In genomic region chr4:164977243-164978164, GRCh38 we compare ENCODE assay signal across 9 cellular contexts. TPM values are rescaled to one million over a fixed set of nuclear protein-coding genes. Genes with fewer than 3 reads are reported as not detected.
DNase-seq lines count a peak whose midpoint lies in the region; ATAC-seq and TF ChIP-seq lines count a peak whose summit lies in the region.
"Had no signal": no experiment of that assay in that cellular context is flagged by ENCODE, and none has a peak within 500 bp of the region (broad histone marks: within the 10 kb centered on the region; RNA-seq: fewer than 3 reads in every experiment).

TSS of gene TRIM61 (minus strand) at chr4:164977657. CDS start at chr4:164970002, 7,655 bp downstream.

- no peak within 1 kb of the TSS for H3K9ac ChIP-seq in SK-N-SH

- no peak within 1 kb of the TSS for H2AFZ ChIP-seq in SK-N-SH (ENCODE audit: low read depth)

- no peak within 1 kb of the TSS for H3K27ac ChIP-seq in SK-N-SH (ENCODE audit: low read depth in 2 of 2, low read length in 1 of 2)
- H3K27ac ChIP-seq: 22Rv1 had no signal

- no peaks in the 10 kb centered on the region for H3F3A ChIP-seq in SK-N-SH (replicated peaks; ENCODE audit: insufficient read depth)

- TF ChIP-seq CTCF in SK-N-SH (IDR thresholded peaks at IDR 0.05) (no peak), fibroblast of the aortic adventitia (IDR thresholded peaks at IDR 0.05; ENCODE audit: insufficient read depth, low read length) (no peak)

- no peaks in the 10 kb centered on the region; the same call in 1 of the 2 replicates for H3K27me3 ChIP-seq in SK-N-SH (ENCODE audit: insufficient read depth)

- H3K4me2 ChIP-seq in SK-N-SH = no peak within 1 kb of the TSS

- no peaks in the 10 kb centered on the region for H3K9me3 ChIP-seq in SK-N-SH

- no peak within 1 kb of the TSS for H3K4me3 ChIP-seq in SK-N-SH (ENCODE audit: low read depth in 2 of 2, low read length in 1 of 2)
- peak within 1 kb of the TSS; percentile 68 for H3K4me3 ChIP-seq in fibroblast of the aortic adventitia (ENCODE audit: low read depth, low read length)

- H3K79me2 ChIP-seq in SK-N-SH (ENCODE audit: insufficient read depth) = no peaks in the 10 kb centered on the region

- DNase-seq in SK-N-SH (peak; percentile 11), activated T-cell treated with anti-CD3 and anti-CD28 coated beads for 48 hours (ENCODE audit: low read depth) (peak; percentile 44), fibroblast of the aortic adventitia (ENCODE audit: low read depth) (peak; percentile 43), putamen (ENCODE audit: low spot score) (peak; percentile 66), DMS53 (lab: John Stamatoyannopoulos, UW) (no peak), NCI-H187 (lab: John Stamatoyannopoulos, UW) (no peak)

- no peaks in the 10 kb centered on the region for H3K9me2 ChIP-seq in SK-N-SH

- WGBS in SK-N-SH (ENCODE audit: low lambda C conversion rate) = 30% methylated on average over 19 of the region's 27 CpGs

- no peaks in the 10 kb centered on the region for H4K20me1 ChIP-seq in SK-N-SH (ENCODE audit: insufficient read depth)

- no peak for TF ChIP-seq RAD21 in SK-N-SH (IDR thresholded peaks at IDR 0.05; ENCODE audit: low read length)

- no peak for ATAC-seq in SK-N-SH treated with all-trans-retinoic acid at 6 μM for 48 hours
- peak; percentile 99 for ATAC-seq in HG03442 (IDR thresholded peaks at IDR 0.05; ENCODE audit: unreplicated experiment)

- no peaks in the 10 kb centered on the region for H3K4me1 ChIP-seq in SK-N-SH (ENCODE audit: control insufficient read depth in 1 of 2, insufficient read depth in 2 of 2, low read depth in 1 of 2, low read length in 1 of 2)

- H3K36me3 ChIP-seq in SK-N-SH (replicated peaks in 1 of 2; ENCODE audit: control insufficient read depth in 1 of 2, insufficient read depth in 2 of 2, low read length in 1 of 2) = no peaks in the 10 kb centered on the region

- POLR2A ChIA-PET in SK-N-SH (lab: Yijun Ruan, JAX) = no interaction called here

- CTCF ChIA-PET in SK-N-SH (lab: Yijun Ruan, JAX) = no interaction called here

- TF ChIP-seq EP300 in SK-N-SH (IDR thresholded peaks at IDR 0.05; ENCODE audit: borderline replicate concordance in 1 of 2, low read depth in 1 of 2, low read length in 1 of 2) = no peak

TF ChIP-seq in SK-N-SH, 30 proteins besides CTCF, POLR2A, EP300 and RAD21 (continues in another document):
- TF ChIP-seq TAF1 (IDR thresholded peaks at IDR 0.05; ENCODE audit: borderline replicate concordance, low read depth, low read length) (no peak), RCOR1 (IDR thresholded peaks at IDR 0.05; ENCODE audit: low read length) (no peak), TEAD4 (IDR thresholded peaks at IDR 0.05; ENCODE audit: borderline replicate concordance, insufficient read depth) (no peak), JUND (IDR thresholded peaks at IDR 0.05) (no peak), PBX3 (IDR thresholded peaks at IDR 0.05) (no peak), RFX5 (IDR thresholded peaks at IDR 0.05; ENCODE audit: low read length) (no peak)
- TF ChIP-seq, protein P1, sequence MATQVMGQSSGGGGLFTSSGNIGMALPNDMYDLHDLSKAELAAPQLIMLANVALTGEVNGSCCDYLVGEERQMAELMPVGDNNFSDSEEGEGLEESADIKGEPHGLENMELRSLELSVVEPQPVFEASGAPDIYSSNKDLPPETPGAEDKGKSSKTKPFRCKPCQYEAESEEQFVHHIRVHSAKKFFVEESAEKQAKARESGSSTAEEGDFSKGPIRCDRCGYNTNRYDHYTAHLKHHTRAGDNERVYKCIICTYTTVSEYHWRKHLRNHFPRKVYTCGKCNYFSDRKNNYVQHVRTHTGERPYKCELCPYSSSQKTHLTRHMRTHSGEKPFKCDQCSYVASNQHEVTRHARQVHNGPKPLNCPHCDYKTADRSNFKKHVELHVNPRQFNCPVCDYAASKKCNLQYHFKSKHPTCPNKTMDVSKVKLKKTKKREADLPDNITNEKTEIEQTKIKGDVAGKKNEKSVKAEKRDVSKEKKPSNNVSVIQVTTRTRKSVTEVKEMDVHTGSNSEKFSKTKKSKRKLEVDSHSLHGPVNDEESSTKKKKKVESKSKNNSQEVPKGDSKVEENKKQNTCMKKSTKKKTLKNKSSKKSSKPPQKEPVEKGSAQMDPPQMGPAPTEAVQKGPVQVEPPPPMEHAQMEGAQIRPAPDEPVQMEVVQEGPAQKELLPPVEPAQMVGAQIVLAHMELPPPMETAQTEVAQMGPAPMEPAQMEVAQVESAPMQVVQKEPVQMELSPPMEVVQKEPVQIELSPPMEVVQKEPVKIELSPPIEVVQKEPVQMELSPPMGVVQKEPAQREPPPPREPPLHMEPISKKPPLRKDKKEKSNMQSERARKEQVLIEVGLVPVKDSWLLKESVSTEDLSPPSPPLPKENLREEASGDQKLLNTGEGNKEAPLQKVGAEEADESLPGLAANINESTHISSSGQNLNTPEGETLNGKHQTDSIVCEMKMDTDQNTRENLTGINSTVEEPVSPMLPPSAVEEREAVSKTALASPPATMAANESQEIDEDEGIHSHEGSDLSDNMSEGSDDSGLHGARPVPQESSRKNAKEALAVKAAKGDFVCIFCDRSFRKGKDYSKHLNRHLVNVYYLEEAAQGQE (IDR thresholded peaks at IDR 0.05; ENCODE audit: low read depth, low read length) = no peak

TF ChIP-seq in SK-N-SH treated with all-trans-retinoic acid at 6 μM for 48 hours, 23 proteins besides CTCF, POLR2A, EP300 and RAD21 (continues in another document):
- TF ChIP-seq ZNF70 (CRISPR knock-in tag; IDR thresholded peaks at IDR 0.05) = no peak
- no peak for TF ChIP-seq ESRRG (CRISPR knock-in tag; IDR thresholded peaks at IDR 0.05)
- TF ChIP-seq PATZ1 (CRISPR knock-in tag; IDR thresholded peaks at IDR 0.05; ENCODE audit: borderline replicate concordance) = no peak
- no peak for TF ChIP-seq ZFP30 (CRISPR knock-in tag; IDR thresholded peaks at IDR 0.05)
- TF ChIP-seq CSRNP3 (CRISPR knock-in tag; IDR thresholded peaks at IDR 0.05) = no peak
- TF ChIP-seq PPARA (CRISPR knock-in tag; IDR thresholded peaks at IDR 0.05; ENCODE audit: borderline replicate concordance) = no peak
- TF ChIP-seq, protein P2, sequence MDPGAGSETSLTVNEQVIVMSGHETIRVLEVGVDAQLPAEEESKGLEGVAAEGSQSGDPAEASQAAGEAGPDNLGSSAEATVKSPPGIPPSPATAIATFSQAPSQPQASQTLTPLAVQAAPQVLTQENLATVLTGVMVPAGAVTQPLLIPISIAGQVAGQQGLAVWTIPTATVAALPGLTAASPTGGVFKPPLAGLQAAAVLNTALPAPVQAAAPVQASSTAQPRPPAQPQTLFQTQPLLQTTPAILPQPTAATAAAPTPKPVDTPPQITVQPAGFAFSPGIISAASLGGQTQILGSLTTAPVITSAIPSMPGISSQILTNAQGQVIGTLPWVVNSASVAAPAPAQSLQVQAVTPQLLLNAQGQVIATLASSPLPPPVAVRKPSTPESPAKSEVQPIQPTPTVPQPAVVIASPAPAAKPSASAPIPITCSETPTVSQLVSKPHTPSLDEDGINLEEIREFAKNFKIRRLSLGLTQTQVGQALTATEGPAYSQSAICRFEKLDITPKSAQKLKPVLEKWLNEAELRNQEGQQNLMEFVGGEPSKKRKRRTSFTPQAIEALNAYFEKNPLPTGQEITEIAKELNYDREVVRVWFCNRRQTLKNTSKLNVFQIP (CRISPR knock-in tag; IDR thresholded peaks at IDR 0.05; ENCODE audit: borderline replicate concordance, low read depth) = no peak
- TF ChIP-seq SNAI2 (CRISPR knock-in tag; IDR thresholded peaks at IDR 0.05) = no peak
- TF ChIP-seq OSR1 (CRISPR knock-in tag; IDR thresholded peaks at IDR 0.05) = no peak
- TF ChIP-seq CREB5 (CRISPR knock-in tag; IDR thresholded peaks at IDR 0.05; ENCODE audit: low read depth) = no peak
- TF ChIP-seq ISL1 (CRISPR knock-in tag; IDR thresholded peaks at IDR 0.05) = no peak
- no peak for TF ChIP-seq ARNTL (CRISPR knock-in tag; IDR thresholded peaks at IDR 0.05; ENCODE audit: borderline replicate concordance, low read depth)

RNA-seq across cellular contexts. Expression of gene TRIM61, which starts in this region (rescaled TPM):
- not detected in 2 replicates for polyA plus RNA-seq in SK-N-SH (2012; rRNA removed)
- polyA plus RNA-seq in SK-N-SH (2012; cell fraction: cytosol; rRNA removed) = not detected in 2 replicates
- not detected in 2 replicates for polyA plus RNA-seq in SK-N-SH (2012; cell fraction: nucleus; rRNA removed)
- total RNA-seq in fibroblast of the aortic adventitia (ENCODE audit: low replicate concordance) = 1.1 and 2.5 TPM in 2 replicates

Comparison
In these comparisons a context has a peak if more than half of its experiments do, and no peak if none do; other contexts are left out.
1. Peak in DNase-seq in SK-N-SH; RNA of the gene not detected or under 1 TPM.
2. DNase-seq: peak in activated T-cell treated with anti-CD3 and anti-CD28 coated beads for 48 hours (single experiment), fibroblast of the aortic adventitia (single experiment) and putamen (single experiment); none in DMS53 (single experiment) and NCI-H187 (0 of 2).